Comparison of ENCODE assay signal across 15 cellular contexts in the genomic region with DNA sequence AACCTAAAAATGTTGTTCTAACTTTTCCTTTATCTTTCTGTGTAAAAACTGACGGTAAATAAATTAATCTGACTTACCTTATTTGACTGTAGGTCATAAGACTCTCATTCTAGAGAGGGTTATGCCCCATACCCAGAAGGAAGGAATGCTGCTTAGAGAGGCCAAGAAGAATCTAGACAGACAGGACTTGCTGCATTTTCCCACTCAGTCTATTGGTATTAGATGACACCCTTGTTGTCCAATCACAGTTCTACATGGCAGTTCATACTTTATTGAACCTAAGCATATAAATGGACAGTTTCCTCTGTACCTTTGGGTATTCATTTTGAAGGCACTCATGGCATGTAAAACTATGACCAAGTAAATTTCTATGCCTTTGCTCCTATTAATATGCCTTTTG.
DNase-seq lines count a peak whose midpoint lies in the region; TF ChIP-seq lines count a peak whose summit lies in the region.
"Had no signal": no experiment of that assay in that cellular context is flagged by ENCODE, and none has a peak within 500 bp of the region (broad histone marks: within the 10 kb centered on the region; RNA-seq: fewer than 3 reads in every experiment).

No MANE protein-coding gene starts in this region.

- H4K20me1 ChIP-seq in smooth muscle cell (ENCODE audit: low read depth) = no peaks in the 10 kb centered on the region
- H4K20me1 ChIP-seq: BLaER1 had no signal

- H3K36me3 ChIP-seq in smooth muscle cell (ENCODE audit: low read depth) = no peaks in the 10 kb centered on the region
- H3K36me3 ChIP-seq: BLaER1 had no signal

- H3K4me3 ChIP-seq in epithelial cell of esophagus (ENCODE audit: low read length) (no peak overlapping the region), smooth muscle cell (no peak overlapping the region)
- H3K4me3 ChIP-seq: BLaER1 had no signal

- H3K79me2 ChIP-seq in smooth muscle cell (ENCODE audit: low read depth) = no peaks in the 10 kb centered on the region

- no peaks in the 10 kb centered on the region for H3K9me3 ChIP-seq in smooth muscle cell (replicated peaks; ENCODE audit: low read depth)
- H3K9me3 ChIP-seq: BLaER1, Caco-2 had no signal

- DNase-seq in SIG-M5 treated with dmso at 0.1 percent for 504 hours (lab: John Stamatoyannopoulos, UW; ENCODE audit: unreplicated experiment) (peak; percentile 27), SIG-M5 (lab: John Stamatoyannopoulos, UW) (no peak), epithelial cell of esophagus (ENCODE audit: low read depth) (peak; percentile 81), kidney tubule cell (ENCODE audit: low spot score) (peak; percentile 47), smooth muscle cell (lab: John Stamatoyannopoulos, UW; ENCODE audit: unreplicated experiment) (no peak), NCI-H146 (lab: John Stamatoyannopoulos, UW) (no peak), erythroblast (lab: John Stamatoyannopoulos, UW) (no peak), NCI-H446 treated with DMSO at 0.1 percent for 48 hours (lab: John Stamatoyannopoulos, UW) (no peak)
- DNase-seq: AML-193; Caco-2; CD8-positive, alpha-beta memory T cell; DMS53 had no signal

- no peak for TF ChIP-seq POLR2A in erythroblast (IDR thresholded peaks at IDR 0.05; ENCODE audit: low read length)

- H3K27me3 ChIP-seq in smooth muscle cell (ENCODE audit: low read depth) = no peaks in the 10 kb centered on the region
- H3K27me3 ChIP-seq: BLaER1 had no signal

- peaks cover 6% of the 10 kb centered on the region for H3K4me1 ChIP-seq in smooth muscle cell (ENCODE audit: low read depth)
- H3K4me1 ChIP-seq: BLaER1, Caco-2 had no signal

- peak overlapping the region; percentile 18 for H3K4me2 ChIP-seq in smooth muscle cell
- H3K4me2 ChIP-seq: BLaER1 had no signal

- no peak for TF ChIP-seq CTCF in epithelial cell of esophagus (IDR thresholded peaks at IDR 0.05; ENCODE audit: insufficient read depth, low read depth, low read length, missing control alignments)
- TF ChIP-seq CTCF in smooth muscle cell (IDR thresholded peaks at IDR 0.05; ENCODE audit: borderline replicate concordance, insufficient read depth, poor library complexity, severe bottlenecking) = no peak

- H3K27ac ChIP-seq in smooth muscle cell (ENCODE audit: low read depth) = peak overlapping the region; percentile 72
- H3K27ac ChIP-seq: 22Rv1, BLaER1, HL-60 had no signal

- H3F3A ChIP-seq in smooth muscle cell (ENCODE audit: low read depth) = peaks cover 8% of the 10 kb centered on the region

- no peak overlapping the region for H3K9ac ChIP-seq in smooth muscle cell (ENCODE audit: low read depth)
- H3K9ac ChIP-seq: BLaER1 had no signal

- 76% methylated on average over 1 of the region's 1 CpG for WGBS in smooth muscle cell (ENCODE audit: low lambda C conversion rate)

- H2AFZ ChIP-seq in smooth muscle cell (ENCODE audit: low read depth) = no peak overlapping the region

Comparison
In these comparisons a context has a peak if more than half of its experiments do, and no peak if none do; other contexts are left out.
1. DNase-seq: peak in SIG-M5 treated with dmso at 0.1 percent for 504 hours (single experiment), epithelial cell of esophagus (single experiment) and kidney tubule cell (single experiment); none in SIG-M5 (single experiment), smooth muscle cell (single experiment), NCI-H146 (single experiment), erythroblast (0 of 2) and NCI-H446 treated with DMSO at 0.1 percent for 48 hours (single experiment).